ENCODE assay signal across 7 cellular contexts in the genomic region with DNA sequence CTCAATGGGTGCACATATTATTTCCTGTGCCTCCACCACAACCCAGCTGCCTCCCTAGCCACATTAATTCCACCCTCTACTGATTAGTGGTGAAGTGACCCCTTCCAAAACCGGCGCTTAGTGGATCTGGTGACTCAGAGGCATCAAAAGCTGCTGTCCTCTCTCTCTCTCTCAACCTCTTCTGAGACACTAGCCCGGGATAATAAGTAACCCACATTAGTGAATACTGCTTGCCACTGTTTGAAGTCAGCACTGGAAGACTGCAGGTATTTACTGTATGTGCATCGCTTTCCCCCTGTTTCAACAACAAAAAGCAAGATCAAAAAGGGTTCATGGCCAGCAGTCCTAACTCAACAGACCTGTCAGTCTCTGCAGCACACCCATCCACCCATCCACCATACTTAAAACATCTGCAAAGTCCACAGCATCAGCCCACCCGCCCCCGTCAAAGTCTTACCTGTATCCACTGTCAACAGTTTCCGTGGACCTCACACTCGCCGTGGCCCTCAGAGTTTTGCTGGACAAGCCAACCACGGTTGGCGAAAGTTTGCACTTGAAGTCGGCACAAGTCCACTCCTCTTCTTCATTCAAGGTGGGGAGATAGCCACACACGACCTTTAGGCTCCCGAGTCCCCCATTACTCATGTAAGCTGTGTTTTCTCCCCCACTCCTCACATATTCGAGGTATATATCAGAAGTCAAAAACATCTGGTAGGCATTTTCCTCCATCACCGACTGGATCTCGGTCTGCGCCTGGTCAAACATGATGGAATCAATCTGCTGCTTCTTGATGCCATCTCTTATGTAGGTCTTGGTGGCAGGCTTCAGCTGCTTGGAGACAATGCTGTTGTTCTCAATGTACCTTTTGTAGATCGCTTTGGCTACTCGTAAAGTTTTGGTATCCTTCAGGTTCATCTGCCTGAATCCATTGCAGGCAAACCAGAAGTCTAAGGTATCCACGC. TPM values are rescaled to one million over a fixed set of nuclear protein-coding genes. Genes with fewer than 3 reads are reported as not detected.
A peak's percentile ranks its signal among the peaks of the same experiment; 100 is the strongest.
DNase-seq lines count a peak whose midpoint lies in the region; ATAC-seq and TF ChIP-seq lines count a peak whose summit lies in the region.

No MANE protein-coding gene starts in this region.

- DNase-seq in H7 (no peak), fibroblast of the aortic adventitia (ENCODE audit: low read depth) (peak; percentile 65), NCI-H1092 (lab: John Stamatoyannopoulos, UW) (no peak), posterior vena cava (ENCODE audit: low spot score) (no peak)
- peak; percentile 35 for DNase-seq in T-helper 2 cell treated with Interferon-gamma antibody and Interleukin-4, amounts not matched to agents 5 μg/mL and 100 μg/mL, for 36 hours (ENCODE audit: low spot score)
- peak; percentile 5 for DNase-seq in stimulated activated naive CD4-positive, alpha-beta T cell treated with Interleukin-2 at 50 U/mL for 16 hours (lab: John Stamatoyannopoulos, UW)

- peaks cover 28% of the 10 kb centered on the region for H3K4me1 Mint-ChIP-seq in T-helper 2 cell treated with Interferon-gamma antibody and Interleukin-4, amounts not matched to agents 5 μg/mL and 100 μg/mL, for 36 hours (ENCODE audit: low read depth)

- H3K27ac Mint-ChIP-seq in T-helper 2 cell treated with Interferon-gamma antibody and Interleukin-4, amounts not matched to agents 5 μg/mL and 100 μg/mL, for 36 hours = no peak overlapping the region

- H3K36me3 ChIP-seq in H7 (replicated peaks; ENCODE audit: control insufficient read depth, insufficient read depth, low read length) = peaks cover 11% of the 10 kb centered on the region

- TF ChIP-seq CTCF in fibroblast of the aortic adventitia (IDR thresholded peaks at IDR 0.05; ENCODE audit: insufficient read depth, low read length) = no peak

- intact Hi-C loops in posterior vena cava (cut with DNase I) = loop anchor here (5.0 to 10.0 kb wide), 3 partner anchors 90 to 263 kb away; no protein-coding TSS in a partner anchor

- ATAC-seq in GM21447 (IDR thresholded peaks at IDR 0.05; ENCODE audit: unreplicated experiment) = no peak

- H3K4me3 ChIP-seq in H7 (ENCODE audit: insufficient read depth, low read depth, low read length) (peak overlapping the region; percentile 89), fibroblast of the aortic adventitia (ENCODE audit: low read depth, low read length) (peak overlapping the region; percentile 76)

- no peaks in the 10 kb centered on the region; the same call in 1 of the 2 replicates for H3K27me3 ChIP-seq in H7 (ENCODE audit: control insufficient read depth, insufficient read depth, low read length)

- H3K9me3 Mint-ChIP-seq in T-helper 2 cell treated with Interferon-gamma antibody and Interleukin-4, amounts not matched to agents 5 μg/mL and 100 μg/mL, for 36 hours = no peaks in the 10 kb centered on the region

- peaks cover 8% of the 10 kb centered on the region for H3K36me3 Mint-ChIP-seq in T-helper 2 cell treated with Interferon-gamma antibody and Interleukin-4, amounts not matched to agents 5 μg/mL and 100 μg/mL, for 36 hours (ENCODE audit: low read depth)

- H3K27me3 Mint-ChIP-seq in T-helper 2 cell treated with Interferon-gamma antibody and Interleukin-4, amounts not matched to agents 5 μg/mL and 100 μg/mL, for 36 hours (ENCODE audit: low read depth) = peaks cover 22% of the 10 kb centered on the region

- no peak overlapping the region for H3K4me3 Mint-ChIP-seq in T-helper 2 cell treated with Interferon-gamma antibody and Interleukin-4, amounts not matched to agents 5 μg/mL and 100 μg/mL, for 36 hours

RNA-seq across cellular contexts. Expression of gene AXIN2, which starts 3.8 kb away (rescaled TPM):
- 34.8 and 36.1 TPM in 2 replicates for total RNA-seq in H7 (2014; rRNA removed; shearing (Covaris generic))
- total RNA-seq in fibroblast of the aortic adventitia (ENCODE audit: low replicate concordance) (8.0 and 11.1 TPM in 2 replicates), posterior vena cava (10 to 100 TPM; 21.2 to 23.5 TPM)

Comparison
In these comparisons a context has a peak if more than half of its experiments do, and no peak if none do; other contexts are left out.
1. DNase-seq: peak in T-helper 2 cell treated with Interferon-gamma antibody and Interleukin-4, amounts not matched to agents 5 μg/mL and 100 μg/mL, for 36 hours (single experiment), fibroblast of the aortic adventitia (single experiment) and stimulated activated naive CD4-positive, alpha-beta T cell treated with Interleukin-2 at 50 U/mL for 16 hours (single experiment); none in H7 (single experiment), NCI-H1092 (single experiment) and posterior vena cava (single experiment).